ENCODE assay signal across 2 cellular contexts in genomic region chrX:11367609-11368430, GRCh38.
TF ChIP-seq lines count a peak whose summit lies in the region.

No MANE protein-coding gene starts in this region.

TF ChIP-seq in IMR-90, 13 proteins besides CTCF, POLR2A, EP300 and RAD21 (continued from another document):
- TF ChIP-seq ELK1 (IDR thresholded peaks at IDR 0.05; ENCODE audit: borderline replicate concordance, low read depth, low read length), result no peak
- TF ChIP-seq FOS (IDR thresholded peaks at IDR 0.05; ENCODE audit: low read depth, low read length), result no peak
- TF ChIP-seq USF2 (IDR thresholded peaks at IDR 0.05; ENCODE audit: low read depth, low read length), result no peak
- no peak for TF ChIP-seq SMC3 (IDR thresholded peaks at IDR 0.05; ENCODE audit: low read depth, low read length)
- no peak for TF ChIP-seq MAFK (IDR thresholded peaks at IDR 0.05; ENCODE audit: low read depth, low read length)

TF ChIP-seq in K562, 482 proteins besides CTCF, POLR2A, EP300 and RAD21 (continued from another document and continues in another):
- TF ChIP-seq RNF219 (CRISPR knock-in tag; IDR thresholded peaks at IDR 0.05), result no peak
- TF ChIP-seq ZNF239 (CRISPR knock-in tag; IDR thresholded peaks at IDR 0.05), result no peak
- TF ChIP-seq PRPF4 (IDR thresholded peaks at IDR 0.05; ENCODE audit: insufficient read depth, low read depth, low read length, poor library complexity, severe bottlenecking), result no peak
- no peak for TF ChIP-seq ZC3H8 (IDR thresholded peaks at IDR 0.05)
- TF ChIP-seq ZNF586 (CRISPR knock-in tag; conservative IDR thresholded peaks at IDR 0.05), result no peak
- TF ChIP-seq MBD1 (CRISPR knock-in tag; IDR thresholded peaks at IDR 0.05), result no peak
- TF ChIP-seq MEF2A (IDR thresholded peaks at IDR 0.05; ENCODE audit: control insufficient read depth, low read depth, low read length), result peak; percentile 80
- no peak for TF ChIP-seq RB1 (IDR thresholded peaks at IDR 0.05; ENCODE audit: low read depth)
- TF ChIP-seq ZBTB8A (IDR thresholded peaks at IDR 0.05; ENCODE audit: partially characterized antibody), result no peak
- no peak for TF ChIP-seq KLF1 (tag; IDR thresholded peaks at IDR 0.05)
- TF ChIP-seq HOMEZ (CRISPR knock-in tag; IDR thresholded peaks at IDR 0.05), result no peak
- TF ChIP-seq TEAD2 (tag; IDR thresholded peaks at IDR 0.05), result no peak
- TF ChIP-seq ZNF121 (CRISPR knock-in tag; conservative IDR thresholded peaks at IDR 0.05), result no peak
- TF ChIP-seq PATZ1 (CRISPR knock-in tag; IDR thresholded peaks at IDR 0.05; ENCODE audit: borderline replicate concordance), result no peak
- no peak for TF ChIP-seq TGIF2 (CRISPR knock-in tag; IDR thresholded peaks at IDR 0.05)
- no peak for TF ChIP-seq ZNF124 (CRISPR knock-in tag; IDR thresholded peaks at IDR 0.05)
- TF ChIP-seq JUN (IDR thresholded peaks at IDR 0.05; ENCODE audit: borderline replicate concordance, low read depth, low read length), result peak; percentile 78
- TF ChIP-seq JUN (CRISPR knock-in tag; IDR thresholded peaks at IDR 0.05; ENCODE audit: borderline replicate concordance), result no peak
- TF ChIP-seq ZBTB40 (IDR thresholded peaks at IDR 0.05), result peak; percentile 35; the same call in 1 of the 2 replicates
- TF ChIP-seq ZBTB40 (CRISPR knock-in tag; IDR thresholded peaks at IDR 0.05), result no peak
- peak; percentile 84; the same call in 1 of the 2 replicates for TF ChIP-seq ZBED1 (IDR thresholded peaks at IDR 0.05)
- no peak for TF ChIP-seq HOXB6 (CRISPR knock-in tag; IDR thresholded peaks at IDR 0.05; ENCODE audit: borderline replicate concordance)
- TF ChIP-seq CC2D1A (IDR thresholded peaks at IDR 0.05), result peak; percentile 58; the same call in 1 of the 2 replicates
- TF ChIP-seq RFX1 (IDR thresholded peaks at IDR 0.05), result peak; percentile 68
- no peak for TF ChIP-seq ZBTB1 (CRISPR knock-in tag; IDR thresholded peaks at IDR 0.05; ENCODE audit: borderline replicate concordance, low read depth)
- TF ChIP-seq ZBTB2 (IDR thresholded peaks at IDR 0.05), result peak; percentile 49; the same call in 1 of the 2 replicates
- no peak for TF ChIP-seq MCM5 (IDR thresholded peaks at IDR 0.05; ENCODE audit: low read depth)
- no peak for TF ChIP-seq BCL6 (CRISPR knock-in tag; IDR thresholded peaks at IDR 0.05)
- peak; percentile 34; the same call in 1 of the 2 replicates for TF ChIP-seq GATAD2B (IDR thresholded peaks at IDR 0.05; ENCODE audit: borderline replicate concordance)
- no peak for TF ChIP-seq PCBP1 (IDR thresholded peaks at IDR 0.05; ENCODE audit: low read depth, low read length, poor library complexity, severe bottlenecking)
- peak; percentile 97 for TF ChIP-seq ETV1 (tag; conservative IDR thresholded peaks at IDR 0.05; ENCODE audit: low read depth)
- peak; percentile 94 for TF ChIP-seq SMARCE1 (IDR thresholded peaks at IDR 0.05)
